In genomic region chr1:95095833-95096217, GRCh38 we compare ENCODE assay signal across 9 cellular contexts. TPM values are rescaled to one million over a fixed set of nuclear protein-coding genes. Genes with fewer than 3 reads are reported as not detected.
A peak's percentile ranks its signal among the peaks of the same experiment; 100 is the strongest.
DNase-seq lines count a peak whose midpoint lies in the region; ATAC-seq lines count a peak whose summit lies in the region.
"Had no signal": no experiment of that assay in that cellular context is flagged by ENCODE, and none has a peak within 500 bp of the region (broad histone marks: within the 10 kb centered on the region; RNA-seq: fewer than 3 reads in every experiment).

No MANE protein-coding gene starts in this region.

- H3K4me1 ChIP-seq in effector memory CD4-positive, alpha-beta T cell (ENCODE audit: control insufficient read depth, insufficient read depth, low read length, poor library complexity, severe bottlenecking) = no peaks in the 10 kb centered on the region

- H3K36me3 ChIP-seq in effector memory CD4-positive, alpha-beta T cell (ENCODE audit: control insufficient read depth, insufficient read depth, low read length) = no peaks in the 10 kb centered on the region

- H3K27ac ChIP-seq in effector memory CD4-positive, alpha-beta T cell (ENCODE audit: insufficient read depth, low read length, poor library complexity, severe bottlenecking) = no peak overlapping the region

- no peak overlapping the region for H3K4me3 ChIP-seq in effector memory CD4-positive, alpha-beta T cell (ENCODE audit: insufficient read depth, low read depth, low read length, poor library complexity, severe bottlenecking)

- peak; percentile 97 for ATAC-seq in GM18519 (IDR thresholded peaks at IDR 0.05; ENCODE audit: low FRiP score, unreplicated experiment)
- peak; percentile 96 for ATAC-seq in GM21786 (IDR thresholded peaks at IDR 0.05; ENCODE audit: unreplicated experiment)
- ATAC-seq in HG03558 (IDR thresholded peaks at IDR 0.05; ENCODE audit: extremely low read depth, unreplicated experiment) = peak; percentile 89
- peak; percentile 72 for ATAC-seq in left lobe of liver
- ATAC-seq in stimulated activated naive CD8-positive, alpha-beta T cell treated with anti-CD3 and anti-CD28 coated beads, Interleukin-15, Interleukin-2, amounts not matched to agents 100 U/mL and 50 U/mL, for 24 hours = no peak

- H3K9me3 ChIP-seq in effector memory CD4-positive, alpha-beta T cell (ENCODE audit: control insufficient read depth, low read length) = no peaks in the 10 kb centered on the region

- no peaks in the 10 kb centered on the region for H3K27me3 ChIP-seq in effector memory CD4-positive, alpha-beta T cell (replicated peaks; ENCODE audit: control insufficient read depth, insufficient read depth, low read length, poor library complexity, severe bottlenecking)

- DNase-seq in left lobe of liver (ENCODE audit: low spot score) = no peak
- DNase-seq in cerebellar nuclear complex (lab: John Stamatoyannopoulos, UW) = no peak
- DNase-seq in effector memory CD4-positive, alpha-beta T cell = no peak
- no peak for DNase-seq in SK-N-DZ (ENCODE audit: low spot score)
- DNase-seq in stimulated activated naive CD8-positive, alpha-beta T cell treated with anti-CD3 and anti-CD28 coated beads, Interleukin-15, Interleukin-2, amounts not matched to agents 100 U/mL and 50 U/mL, for 24 hours = no peak
- DNase-seq: stimulated activated CD4-positive, alpha-beta T cell treated with anti-CD3 and anti-CD28 coated beads, Interleukin-4, amount 100 ng/mL, for 4 hours had no signal

RNA-seq across cellular contexts. Expression of gene TLCD4, which starts 21.3 kb away (rescaled TPM):
- total RNA-seq in left lobe of liver = 174 TPM
- polyA plus RNA-seq in SK-N-DZ (2014; cell fraction: cytosol; rRNA removed) = 12.7 and 15.3 TPM in 2 replicates
- polyA plus RNA-seq in SK-N-DZ (2014; cell fraction: nucleus; rRNA removed) = 5.1 and 5.3 TPM in 2 replicates

RNA-seq across cellular contexts. Expression of gene ALG14, which starts 23.1 kb away (rescaled TPM):
- total RNA-seq in left lobe of liver = 5.4 TPM
- 1.5 and 2.0 TPM in 2 replicates for polyA plus RNA-seq in SK-N-DZ (2014; cell fraction: cytosol; rRNA removed)
- polyA plus RNA-seq in SK-N-DZ (2014; cell fraction: nucleus; rRNA removed) = 0.70 and 1.1 TPM in 2 replicates
